1 cellular context compared by ENCODE assay signal in the genomic region with DNA sequence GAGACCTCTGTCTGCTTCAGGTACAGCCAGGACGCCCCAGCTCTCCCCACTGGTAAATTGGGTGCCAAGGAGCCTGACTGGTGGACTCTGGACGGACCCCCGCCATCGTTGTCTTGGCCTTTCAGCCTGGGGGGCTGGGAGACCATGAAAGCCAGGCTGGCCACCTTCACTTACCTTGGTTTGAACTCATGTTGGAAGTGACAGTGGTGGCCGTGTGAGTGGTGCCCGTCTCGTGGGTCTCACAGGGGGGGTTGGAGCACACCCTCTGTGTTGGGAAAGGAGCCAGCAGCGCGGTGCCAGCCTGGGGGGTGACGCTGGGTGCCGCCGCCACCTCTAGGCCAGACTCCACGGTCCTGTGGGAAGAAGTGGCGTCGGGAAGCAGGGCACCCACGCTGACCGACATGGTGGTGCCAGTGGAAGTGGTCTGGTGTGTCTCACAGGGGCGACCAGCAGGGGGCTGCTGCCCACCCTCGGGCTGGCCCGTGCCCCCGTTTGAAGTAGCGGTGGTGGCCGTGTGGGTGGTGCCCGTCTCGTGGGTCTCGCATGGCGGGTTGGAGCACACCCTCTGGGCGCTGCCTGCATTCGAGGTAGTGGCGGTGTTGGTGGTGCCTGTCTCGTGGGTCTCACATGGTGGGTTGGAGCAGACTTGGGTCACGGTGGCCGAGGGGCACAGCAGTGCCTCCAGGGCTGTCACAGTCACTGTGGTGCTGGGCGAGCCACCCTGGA.
TF ChIP-seq lines count a peak whose summit lies in the region.

No MANE protein-coding gene starts in this region.

TF ChIP-seq in H1, 55 proteins besides CTCF, POLR2A, EP300 and RAD21:
- no peak for TF ChIP-seq BRCA1 (IDR thresholded peaks at IDR 0.05; ENCODE audit: low read depth, low read length)
- TF ChIP-seq POLR2AphosphoS5 (IDR thresholded peaks at IDR 0.05; ENCODE audit: low read depth, low read length): no peak; the same call in 1 of the 2 replicates
- TF ChIP-seq RFX5 (IDR thresholded peaks at IDR 0.05; ENCODE audit: borderline replicate concordance, low read depth, low read length): no peak
- TF ChIP-seq USF2 (IDR thresholded peaks at IDR 0.05; ENCODE audit: low read length): no peak
- TF ChIP-seq MAFK (IDR thresholded peaks at IDR 0.05; ENCODE audit: low read depth, low read length): no peak
- TF ChIP-seq HDAC6 (IDR thresholded peaks at IDR 0.05; ENCODE audit: low read depth, low read length): no peak
- no peak for TF ChIP-seq ATF3 (IDR thresholded peaks at IDR 0.05; ENCODE audit: insufficient read depth, low read depth, low read length)
- no peak for TF ChIP-seq E2F6 (IDR thresholded peaks at IDR 0.05)
- TF ChIP-seq RNF2 (IDR thresholded peaks at IDR 0.05; ENCODE audit: borderline replicate concordance, low read depth, low read length, missing control alignments, poor library complexity, severe bottlenecking): no peak
TF ChIP-seq in H1: peak in this region for 0.
